ENCODE assay signal across 16 cellular contexts in the genomic region with DNA sequence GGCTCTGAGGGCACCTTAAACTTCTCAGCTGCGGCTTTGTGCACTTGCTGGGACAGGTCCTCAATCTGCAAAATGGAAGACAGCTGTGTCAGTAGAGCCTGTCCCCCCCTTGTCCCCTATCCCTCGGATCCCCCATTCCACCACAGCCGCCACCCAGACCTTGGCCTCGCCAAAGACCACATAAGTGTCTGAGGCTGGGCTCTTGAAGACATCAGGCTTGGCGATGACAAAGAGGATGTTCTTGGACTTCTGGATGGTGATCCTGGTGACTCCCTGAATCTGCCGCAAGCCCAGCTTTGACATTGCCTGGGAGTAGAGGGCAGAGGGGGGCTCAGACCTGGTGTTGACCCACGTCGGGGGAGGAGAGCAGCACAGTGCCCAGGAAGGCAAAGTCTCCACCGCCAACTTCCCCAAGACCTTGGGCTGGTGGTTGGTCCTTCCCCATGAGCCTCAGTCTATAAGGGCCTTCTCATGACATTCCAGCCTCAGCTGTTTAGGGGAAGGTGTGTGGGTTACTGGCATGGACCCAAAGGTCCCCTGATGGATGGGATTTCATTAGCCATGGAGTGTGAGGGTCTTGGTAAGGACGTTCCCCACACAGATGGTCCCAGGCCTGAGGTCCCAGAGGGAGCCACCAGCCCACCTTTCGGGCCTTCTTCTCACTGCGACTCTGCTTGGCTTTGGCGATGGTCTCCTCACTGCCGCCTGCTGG. TPM values are rescaled to one million over a fixed set of nuclear protein-coding genes. Genes with fewer than 3 reads are reported as not detected.
DNase-seq lines count a peak whose midpoint lies in the region; ATAC-seq and TF ChIP-seq lines count a peak whose summit lies in the region.
"Had no signal": no experiment of that assay in that cellular context is flagged by ENCODE, and none has a peak within 500 bp of the region (broad histone marks: within the 10 kb centered on the region; RNA-seq: fewer than 3 reads in every experiment).

No MANE protein-coding gene starts in this region.

- TF ChIP-seq CTCF in RWPE1 (conservative IDR thresholded peaks at IDR 0.05; ENCODE audit: low read depth) (no peak), endothelial cell (IDR thresholded peaks at IDR 0.05; ENCODE audit: unreplicated experiment) (no peak)

- no peak for DNase-seq in activated naive CD4-positive, alpha-beta T cell treated with anti-CD3 and anti-CD28 coated beads, Interleukin-2, amount 10 ng/mL, durations not matched to agents 7 days and 5 days
- no peak for DNase-seq in activated naive CD4-positive, alpha-beta T cell (lab: John Stamatoyannopoulos, UW)
- no peak for DNase-seq in RWPE1 (ENCODE audit: low spot score)
- DNase-seq in endothelial cell (ENCODE audit: low spot score) = no peak
- DNase-seq in stimulated activated naive CD4-positive, alpha-beta T cell treated with Interleukin-2 at 50 U/mL for 16 hours (lab: John Stamatoyannopoulos, UW) = no peak
- DNase-seq: foreskin melanocyte, Karpas-422, NCI-H1092 treated with DMSO at 0.1 percent for 48 hours, NCI-H2081 treated with DMSO at 0.1 percent for 48 hours had no signal

- CTCF ChIA-PET in activated naive CD4-positive, alpha-beta T cell treated with anti-CD3 and anti-CD28 coated beads, Interleukin-2, amount 10 ng/mL, durations not matched to agents 7 days and 5 days (lab: Charles Lee) = interaction anchor here (1.8 to 2.5 kb wide), 2 partner anchors 10 to 55 kb away, joined by 7 to 21 read pairs; no protein-coding TSS in a partner anchor
- CTCF ChIA-PET in RWPE1 (lab: Yijun Ruan, JAX) = no interaction called here

- H3K4me3 Mint-ChIP-seq in activated naive CD4-positive, alpha-beta T cell treated with anti-CD3 and anti-CD28 coated beads, Interleukin-2, amount 10 ng/mL, durations not matched to agents 7 days and 5 days = no peak overlapping the region
- no peak overlapping the region for H3K4me3 Mint-ChIP-seq in endothelial cell (ENCODE audit: unreplicated experiment)
- H3K4me3 Mint-ChIP-seq: type B pancreatic cell had no signal

- H3K27ac ChIP-seq in RWPE1 (peak overlapping the region; percentile 69; the same call in 1 of the 2 replicates), temporal lobe (ENCODE audit: low read depth, low read length) (peak overlapping the region; percentile 75)
- H3K27ac ChIP-seq: VCaP had no signal

- POLR2A ChIA-PET in RWPE1 (lab: Yijun Ruan, JAX; ENCODE audit: low non-redundant PET) = no interaction called here

- H3K36me3 Mint-ChIP-seq in activated naive CD4-positive, alpha-beta T cell treated with anti-CD3 and anti-CD28 coated beads, Interleukin-2, amount 10 ng/mL, durations not matched to agents 7 days and 5 days = peaks cover 7% of the 10 kb centered on the region
- H3K36me3 Mint-ChIP-seq in endothelial cell (ENCODE audit: low read depth, unreplicated experiment) = peaks cover 10% of the 10 kb centered on the region
- H3K36me3 Mint-ChIP-seq: type B pancreatic cell had no signal

- H3K4me1 Mint-ChIP-seq in activated naive CD4-positive, alpha-beta T cell treated with anti-CD3 and anti-CD28 coated beads, Interleukin-2, amount 10 ng/mL, durations not matched to agents 7 days and 5 days = no peaks in the 10 kb centered on the region
- H3K4me1 Mint-ChIP-seq in endothelial cell (ENCODE audit: unreplicated experiment) = no peaks in the 10 kb centered on the region

- H3K27ac Mint-ChIP-seq in activated naive CD4-positive, alpha-beta T cell treated with anti-CD3 and anti-CD28 coated beads, Interleukin-2, amount 10 ng/mL, durations not matched to agents 7 days and 5 days = peak overlapping the region; percentile 69
- H3K27ac Mint-ChIP-seq in endothelial cell (ENCODE audit: unreplicated experiment) = peak overlapping the region; percentile 30
- H3K27ac Mint-ChIP-seq: type B pancreatic cell had no signal

- H3K9me3 Mint-ChIP-seq in activated naive CD4-positive, alpha-beta T cell treated with anti-CD3 and anti-CD28 coated beads, Interleukin-2, amount 10 ng/mL, durations not matched to agents 7 days and 5 days = no peaks in the 10 kb centered on the region
- no peaks in the 10 kb centered on the region for H3K9me3 Mint-ChIP-seq in endothelial cell (ENCODE audit: unreplicated experiment)
- H3K9me3 Mint-ChIP-seq: neural crest cell, type B pancreatic cell had no signal

- ATAC-seq in HG02970 (IDR thresholded peaks at IDR 0.05; ENCODE audit: low FRiP score, unreplicated experiment) = no peak
- ATAC-seq in GM21529 (IDR thresholded peaks at IDR 0.05; ENCODE audit: unreplicated experiment) = no peak

- H3K27me3 Mint-ChIP-seq in activated naive CD4-positive, alpha-beta T cell treated with anti-CD3 and anti-CD28 coated beads, Interleukin-2, amount 10 ng/mL, durations not matched to agents 7 days and 5 days = peaks cover 20% of the 10 kb centered on the region
- peaks cover 26% of the 10 kb centered on the region for H3K27me3 Mint-ChIP-seq in endothelial cell (ENCODE audit: unreplicated experiment)
- H3K27me3 Mint-ChIP-seq: type B pancreatic cell had no signal

RNA-seq across cellular contexts. Expression of gene NACAD, which starts 7.7 kb away (rescaled TPM):
- total RNA-seq in endothelial cell (ENCODE audit: unreplicated experiment) (3.5 TPM), temporal lobe (8.9 TPM)
- total RNA-seq: NCI-H460 had no signal

RNA-seq across cellular contexts. Expression of gene TBRG4, which starts 30.4 kb away (rescaled TPM):
- total RNA-seq in endothelial cell (ENCODE audit: unreplicated experiment) (48.1 TPM), temporal lobe (35.9 TPM)
